26 cellular contexts compared by ENCODE assay signal in the genomic region with DNA sequence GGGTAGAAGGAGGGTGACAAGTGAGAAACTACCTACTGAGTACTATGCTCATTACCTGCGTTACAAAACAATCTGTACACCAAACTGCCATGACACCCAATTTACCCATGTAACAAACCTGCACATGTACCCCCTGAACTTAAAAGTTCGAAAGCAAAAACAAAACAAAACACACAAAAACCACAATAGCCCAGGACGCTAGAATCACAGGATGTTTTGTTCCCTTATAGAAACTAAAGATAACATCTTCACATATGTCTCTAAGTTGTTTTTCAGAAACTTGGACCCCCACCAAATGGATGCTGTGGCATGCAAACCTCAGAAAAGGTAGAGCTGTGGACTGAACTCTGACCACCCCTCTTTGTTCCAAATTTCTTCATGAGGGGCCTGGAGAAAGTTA. TPM values are rescaled to one million over a fixed set of nuclear protein-coding genes. Genes with fewer than 3 reads are reported as not detected.
DNase-seq lines count a peak whose midpoint lies in the region; ATAC-seq, FAIRE-seq and TF ChIP-seq lines count a peak whose summit lies in the region.
"Had no signal": no experiment of that assay in that cellular context is flagged by ENCODE, and none has a peak within 500 bp of the region (broad histone marks: within the 10 kb centered on the region; RNA-seq: fewer than 3 reads in every experiment).

No MANE protein-coding gene starts in this region.

- 51 to 65% (median 58%) methylated on average over 3 of the region's 3 CpGs for WGBS in small intestine, 3 donors

- peaks cover 17% of the 10 kb centered on the region for H3K27me3 Mint-ChIP-seq in activated CD4-positive, alpha-beta T cell treated with anti-CD3 and anti-CD28 coated beads, Interleukin-2, amount 10 ng/mL, durations not matched to agents 24 days and 14 days
- H3K27me3 Mint-ChIP-seq in CD8-positive, alpha-beta T cell (ENCODE audit: low read depth) = peaks cover 6% of the 10 kb centered on the region
- no peaks in the 10 kb centered on the region for H3K27me3 Mint-ChIP-seq in activated CD4-positive, alpha-beta memory T cell treated with anti-CD3 and anti-CD28 coated beads for 36 hours

- no peak for TF ChIP-seq CTCF in CD8-positive, alpha-beta T cell (IDR thresholded peaks at IDR 0.05)

- H3K9me3 ChIP-seq in CD8-positive, alpha-beta T cell (ENCODE audit: low read length) = no peaks in the 10 kb centered on the region
- no peaks in the 10 kb centered on the region for H3K9me3 ChIP-seq in small intestine (ENCODE audit: control insufficient read depth, low read depth)
- H3K9me3 ChIP-seq: HAP-1, MG63, SJSA1 had no signal

- H3K4me1 Mint-ChIP-seq in activated CD4-positive, alpha-beta T cell treated with anti-CD3 and anti-CD28 coated beads, Interleukin-2, amount 10 ng/mL, durations not matched to agents 24 days and 14 days = peaks cover 11% of the 10 kb centered on the region
- peaks cover 12% of the 10 kb centered on the region for H3K4me1 Mint-ChIP-seq in CD8-positive, alpha-beta T cell (ENCODE audit: low read depth)
- peaks cover 12% of the 10 kb centered on the region for H3K4me1 Mint-ChIP-seq in activated CD4-positive, alpha-beta memory T cell treated with anti-CD3 and anti-CD28 coated beads for 36 hours (ENCODE audit: low read depth)
- H3K4me1 Mint-ChIP-seq: B cell had no signal

- no peak for FAIRE-seq in small intestine (lab: Jason Lieb, UNC)
- FAIRE-seq: D721Med had no signal

- H3K9me3 Mint-ChIP-seq in activated CD4-positive, alpha-beta T cell treated with anti-CD3 and anti-CD28 coated beads, Interleukin-2, amount 10 ng/mL, durations not matched to agents 24 days and 14 days = no peaks in the 10 kb centered on the region
- no peaks in the 10 kb centered on the region for H3K9me3 Mint-ChIP-seq in CD8-positive, alpha-beta T cell
- peaks cover 2% of the 10 kb centered on the region for H3K9me3 Mint-ChIP-seq in activated CD4-positive, alpha-beta memory T cell treated with anti-CD3 and anti-CD28 coated beads for 36 hours
- H3K9me3 Mint-ChIP-seq: HFFc6 had no signal

- POLR2A ChIA-PET in CD8-positive, alpha-beta T cell (lab: Charles Lee) = no interaction called here
- POLR2A ChIA-PET in activated CD4-positive, alpha-beta memory T cell treated with anti-CD3 and anti-CD28 coated beads for 36 hours (lab: Charles Lee) = no interaction called here

- H3K36me3 Mint-ChIP-seq in activated CD4-positive, alpha-beta T cell treated with anti-CD3 and anti-CD28 coated beads, Interleukin-2, amount 10 ng/mL, durations not matched to agents 24 days and 14 days (ENCODE audit: low read depth) = no peaks in the 10 kb centered on the region
- no peaks in the 10 kb centered on the region for H3K36me3 Mint-ChIP-seq in CD8-positive, alpha-beta T cell
- H3K36me3 Mint-ChIP-seq in activated CD4-positive, alpha-beta memory T cell treated with anti-CD3 and anti-CD28 coated beads for 36 hours = no peaks in the 10 kb centered on the region

- no peaks in the 10 kb centered on the region for H3K4me1 ChIP-seq in CD8-positive, alpha-beta T cell (ENCODE audit: insufficient read depth, low read length)
- no peaks in the 10 kb centered on the region for H3K4me1 ChIP-seq in small intestine (ENCODE audit: control insufficient read depth in 2 of 2, insufficient read depth in 1 of 2, low read depth in 1 of 2, low read length in 1 of 2)
- H3K4me1 ChIP-seq: HAP-1, SJSA1 had no signal

- no peak overlapping the region for H3K27ac ChIP-seq in CD8-positive, alpha-beta T cell (ENCODE audit: low read depth, low read length)
- no peak overlapping the region for H3K27ac ChIP-seq in small intestine (ENCODE audit: low read depth in 1 of 2, low read length in 1 of 2)
- H3K27ac ChIP-seq: 22Rv1, C4-2B, PC-9, SJSA1 had no signal

- peak overlapping the region; percentile 32 for H3K4me3 Mint-ChIP-seq in activated CD4-positive, alpha-beta T cell treated with anti-CD3 and anti-CD28 coated beads, Interleukin-2, amount 10 ng/mL, durations not matched to agents 24 days and 14 days
- no peak overlapping the region for H3K4me3 Mint-ChIP-seq in CD8-positive, alpha-beta T cell
- H3K4me3 Mint-ChIP-seq in activated CD4-positive, alpha-beta memory T cell treated with anti-CD3 and anti-CD28 coated beads for 36 hours = no peak overlapping the region
- H3K4me3 Mint-ChIP-seq: B cell, HFFc6 had no signal

- no peak for ATAC-seq in CD8-positive, alpha-beta T cell
- ATAC-seq in HG03342 (IDR thresholded peaks at IDR 0.05; ENCODE audit: unreplicated experiment) = no peak

- intact Hi-C loops in activated CD4-positive, alpha-beta T cell treated with anti-CD3 and anti-CD28 coated beads, Interleukin-2, amount 10 ng/mL, durations not matched to agents 24 days and 14 days (cut with micrococcal nuclease) = no loop called here
- intact Hi-C loops in CD8-positive, alpha-beta T cell (cut with DNase I, micrococcal nuclease) = no loop called here
- intact Hi-C loops in activated CD4-positive, alpha-beta memory T cell treated with anti-CD3 and anti-CD28 coated beads for 36 hours (cut with micrococcal nuclease) = no loop called here

- no peak overlapping the region for H3K27ac Mint-ChIP-seq in activated CD4-positive, alpha-beta T cell treated with anti-CD3 and anti-CD28 coated beads, Interleukin-2, amount 10 ng/mL, durations not matched to agents 24 days and 14 days
- H3K27ac Mint-ChIP-seq in CD8-positive, alpha-beta T cell = peak overlapping the region; percentile 64
- peak overlapping the region; percentile 23 for H3K27ac Mint-ChIP-seq in activated CD4-positive, alpha-beta memory T cell treated with anti-CD3 and anti-CD28 coated beads for 36 hours
- H3K27ac Mint-ChIP-seq: B cell, HFFc6 had no signal

- H3K4me3 ChIP-seq in CD8-positive, alpha-beta T cell (ENCODE audit: low read depth, low read length) = no peak overlapping the region
- H3K4me3 ChIP-seq in small intestine (ENCODE audit: low read depth in 1 of 2, low read length in 2 of 2) = no peak overlapping the region
- H3K4me3 ChIP-seq: HAP-1, MG63, PC-9, SJSA1 had no signal

- DNase-seq in activated CD4-positive, alpha-beta T cell treated with anti-CD3 and anti-CD28 coated beads, Interleukin-2, amount 10 ng/mL, durations not matched to agents 24 days and 14 days = peak; percentile 63
- no peak for DNase-seq in activated CD4-positive, alpha-beta T cell treated with anti-CD3 and anti-CD28 coated beads, Interleukin-2, amount 50 U/mL, for 4 hours
- no peak for DNase-seq in CD8-positive, alpha-beta T cell
- DNase-seq in activated CD4-positive, alpha-beta memory T cell treated with anti-CD3 and anti-CD28 coated beads for 36 hours = no peak
- DNase-seq in small intestine = peak; percentile 20
- DNase-seq in mesenteric fat pad (ENCODE audit: low spot score) = no peak
- DNase-seq: GOT3; HFFc6; IMR-90; KG1; MG63; NCI-H2029; NCI-H446; NCI-H524 treated with DMSO at 0.1 percent for 48 hours; NCI-H774; NK-92 treated with Interleukin-12 subunit alpha and Interleukin-12 subunit beta, amount 100 ng/mL, for 24 hours; PC-9; Right ventricle myocardium superior; RPMI8226 had no signal

- no peaks in the 10 kb centered on the region for H3K36me3 ChIP-seq in CD8-positive, alpha-beta T cell (ENCODE audit: insufficient read depth, low read length)
- no peaks in the 10 kb centered on the region for H3K36me3 ChIP-seq in small intestine (ENCODE audit: control insufficient read depth in 2 of 2, insufficient read depth in 2 of 2, low read length in 2 of 2)
- H3K36me3 ChIP-seq: HAP-1, MG63, SJSA1 had no signal

- no peaks in the 10 kb centered on the region for H3K27me3 ChIP-seq in CD8-positive, alpha-beta T cell (ENCODE audit: insufficient read depth, low read length)
- no peaks in the 10 kb centered on the region for H3K27me3 ChIP-seq in small intestine (ENCODE audit: control insufficient read depth in 2 of 2, insufficient read depth in 2 of 2, low read length in 2 of 2)
- H3K27me3 ChIP-seq: MG63, SJSA1 had no signal

- CTCF ChIA-PET in CD8-positive, alpha-beta T cell (lab: Charles Lee) = no interaction called here
- CTCF ChIA-PET in activated CD4-positive, alpha-beta memory T cell treated with anti-CD3 and anti-CD28 coated beads for 36 hours (lab: Charles Lee) = interaction anchor here (1.4 kb wide), 1 partner anchor 13 kb away, joined by 3 read pairs; no protein-coding TSS in a partner anchor

RNA-seq across cellular contexts. Expression of gene PNMA5, which starts 25.2 kb away (rescaled TPM):
- total RNA-seq in activated CD4-positive, alpha-beta T cell treated with anti-CD3 and anti-CD28 coated beads, Interleukin-2, amount 10 ng/mL, durations not matched to agents 24 days and 14 days = not detected in 2 replicates
- not detected for total RNA-seq in CD8-positive, alpha-beta T cell
- total RNA-seq in activated CD4-positive, alpha-beta memory T cell treated with anti-CD3 and anti-CD28 coated beads for 36 hours = under 1 TPM in 1 of 2 experiments, not detected in 1; 0.10 TPM
- under 1 TPM in 1 of 3 donors, not detected in 2; 0.07 TPM for polyA plus RNA-seq in small intestine
- total RNA-seq in mesenteric fat pad = not detected
- total RNA-seq: HFFc6, IMR-90, PC-9, Right ventricle myocardium superior had no signal
- polyA plus RNA-seq: IMR-90 had no signal

RNA-seq across cellular contexts. Expression of gene PNMA3, which starts 37.1 kb away (rescaled TPM):
- total RNA-seq in activated CD4-positive, alpha-beta T cell treated with anti-CD3 and anti-CD28 coated beads, Interleukin-2, amount 10 ng/mL, durations not matched to agents 24 days and 14 days = 0.90 and 1.1 TPM in 2 replicates
- 1 to 10 TPM; 2.3 to 2.4 TPM for total RNA-seq in CD8-positive, alpha-beta T cell
- total RNA-seq in activated CD4-positive, alpha-beta memory T cell treated with anti-CD3 and anti-CD28 coated beads for 36 hours = 1 to 10 TPM; 1.2 to 1.4 TPM
- polyA plus RNA-seq in small intestine = under 1 TPM in 1 of 3 donors, not detected in 2; 0.54 TPM
- 0.22 TPM for total RNA-seq in mesenteric fat pad
- total RNA-seq: HFFc6, IMR-90, PC-9, SJSA1 had no signal

RNA-seq across cellular contexts. Expression of gene PNMA6A, which starts 53.1 kb away (rescaled TPM):
- total RNA-seq in activated CD4-positive, alpha-beta T cell treated with anti-CD3 and anti-CD28 coated beads, Interleukin-2, amount 10 ng/mL, durations not matched to agents 24 days and 14 days = 0.70 and 1.2 TPM in 2 replicates
- under 1 TPM in 1 of 2 experiments, not detected in 1; 0.22 TPM for total RNA-seq in CD8-positive, alpha-beta T cell
- total RNA-seq in activated CD4-positive, alpha-beta memory T cell treated with anti-CD3 and anti-CD28 coated beads for 36 hours = under 1 TPM; 0.50 to 0.56 TPM
- polyA plus RNA-seq in small intestine = 1 to 10 TPM in 1 of 3 donors, not detected in 2; 1.8 TPM
- total RNA-seq in mesenteric fat pad = 2.5 TPM
- total RNA-seq: PC-9, SJSA1 had no signal

Comparison
In these comparisons a context has a peak if more than half of its experiments do, and no peak if none do; other contexts are left out.
1. DNase-seq: peak in activated CD4-positive, alpha-beta T cell treated with anti-CD3 and anti-CD28 coated beads, Interleukin-2, amount 10 ng/mL, durations not matched to agents 24 days and 14 days (single experiment) and small intestine (single experiment); none in activated CD4-positive, alpha-beta T cell treated with anti-CD3 and anti-CD28 coated beads, Interleukin-2, amount 50 U/mL, for 4 hours (0 of 2), CD8-positive, alpha-beta T cell (0 of 7), activated CD4-positive, alpha-beta memory T cell treated with anti-CD3 and anti-CD28 coated beads for 36 hours (single experiment) and mesenteric fat pad (single experiment).